ENCODE assay signal across 8 cellular contexts in the genomic region with DNA sequence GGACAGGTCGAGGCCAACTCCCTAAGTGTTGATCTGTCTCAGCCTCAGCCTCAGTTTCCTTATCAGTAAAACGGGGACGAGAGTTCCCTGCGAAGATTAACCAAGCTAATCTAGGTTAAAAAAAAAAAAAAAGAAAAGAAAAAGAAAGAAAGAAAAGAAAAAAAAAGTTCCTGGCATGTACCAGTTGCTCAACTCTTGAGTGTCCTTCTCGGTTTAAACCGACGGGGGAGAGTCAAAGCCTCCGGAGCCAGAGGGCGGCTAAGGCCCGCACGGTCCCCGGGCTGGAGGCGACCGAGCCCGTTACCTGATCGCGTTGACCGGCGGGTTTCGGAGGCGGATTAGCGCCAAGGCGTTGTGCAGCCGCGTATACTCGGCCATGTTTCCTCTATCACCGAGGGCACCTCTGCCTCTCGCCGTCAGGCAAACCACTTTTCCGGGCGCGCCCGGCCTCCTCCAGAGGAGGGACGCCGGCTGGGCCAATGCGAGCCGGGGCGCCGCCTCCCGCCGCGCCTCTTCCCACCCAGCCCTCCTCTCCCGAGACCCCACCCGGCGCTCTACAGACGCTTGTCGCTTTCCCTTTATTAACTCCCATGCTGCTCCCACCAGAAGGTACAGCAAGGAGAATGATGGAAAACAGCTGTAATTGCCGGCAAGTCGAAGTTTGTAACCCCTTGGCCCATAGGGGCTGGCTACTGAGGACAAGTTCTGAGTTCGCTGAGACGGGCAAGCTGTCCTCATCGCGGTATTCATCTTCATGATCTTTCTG. TPM values are rescaled to one million over a fixed set of nuclear protein-coding genes. Genes with fewer than 3 reads are reported as not detected.
DNase-seq lines count a peak whose midpoint lies in the region; FAIRE-seq and TF ChIP-seq lines count a peak whose summit lies in the region.

A gene (minus strand): TSS at position 405 of the 766 bp plus-strand sequence. CDS start 27 bp downstream, at position 378.

- FAIRE-seq in astrocyte (lab: Jason Lieb, UNC) = no peak

- H3K9me3 Mint-ChIP-seq in T-helper 1 cell treated with Interleukin-12 subunit alpha and Interleukin-12 subunit beta and Interleukin-4 antibody, amounts not matched to agents 30 μg/mL and 1 μg/mL, for 36 hours = peaks cover 16% of the 10 kb centered on the region
- peaks cover 9% of the 10 kb centered on the region for H3K9me3 Mint-ChIP-seq in astrocyte (ENCODE audit: unreplicated experiment)

- peaks cover 8% of the 10 kb centered on the region for H3K27me3 Mint-ChIP-seq in T-helper 1 cell treated with Interleukin-12 subunit alpha and Interleukin-12 subunit beta and Interleukin-4 antibody, amounts not matched to agents 30 μg/mL and 1 μg/mL, for 36 hours (ENCODE audit: low read depth)
- no peaks in the 10 kb centered on the region for H3K27me3 Mint-ChIP-seq in astrocyte (ENCODE audit: low read depth, unreplicated experiment)

- no peak for TF ChIP-seq EP300 in sigmoid colon (IDR thresholded peaks at IDR 0.05)

- TF ChIP-seq CTCF in GM20000 (IDR thresholded peaks at IDR 0.05; ENCODE audit: extremely low read depth, missing control alignments) = no peak
- no peak for TF ChIP-seq CTCF in Loucy (conservative IDR thresholded peaks at IDR 0.05; ENCODE audit: low read length)
- TF ChIP-seq CTCF in astrocyte (IDR thresholded peaks at IDR 0.05; ENCODE audit: insufficient read depth, low read depth, low read length) = no peak
- TF ChIP-seq CTCF in hepatocyte (IDR thresholded peaks at IDR 0.05; ENCODE audit: poor library complexity) = no peak
- TF ChIP-seq CTCF in sigmoid colon (IDR thresholded peaks at IDR 0.05) = no peak

- H3K9me2 ChIP-seq in Loucy (replicated peaks; ENCODE audit: low read depth, low read length) (no peaks in the 10 kb centered on the region), hepatocyte (replicated peaks; ENCODE audit: insufficient read depth) (no peaks in the 10 kb centered on the region)

- H3K79me2 ChIP-seq in Loucy (ENCODE audit: insufficient read depth, low read length) (no peaks in the 10 kb centered on the region), astrocyte (ENCODE audit: insufficient read depth, low read length) (no peaks in the 10 kb centered on the region), hepatocyte (peaks cover under 1% of the 10 kb centered on the region)

- peak within 1 kb of the TSS; percentile 100 for H2AFZ ChIP-seq in Loucy (ENCODE audit: low read length)
- H2AFZ ChIP-seq in astrocyte (ENCODE audit: low read depth, low read length) = peak within 1 kb of the TSS; percentile 97
- peak within 1 kb of the TSS; percentile 95 for H2AFZ ChIP-seq in hepatocyte

- no peaks in the 10 kb centered on the region for H3K36me3 ChIP-seq in Loucy (ENCODE audit: insufficient read depth, low read length)
- no peaks in the 10 kb centered on the region for H3K36me3 ChIP-seq in astrocyte (ENCODE audit: insufficient read depth, low read length)
- H3K36me3 ChIP-seq in hepatocyte (replicated peaks; ENCODE audit: insufficient read depth, low read depth) = no peaks in the 10 kb centered on the region
- no peaks in the 10 kb centered on the region for H3K36me3 ChIP-seq in sigmoid colon

- H3K27me3 ChIP-seq in Loucy (ENCODE audit: insufficient read depth, low read length, poor library complexity, severe bottlenecking) (no peaks in the 10 kb centered on the region), astrocyte (ENCODE audit: insufficient read depth, low read length) (no peaks in the 10 kb centered on the region), hepatocyte (no peaks in the 10 kb centered on the region), sigmoid colon (no peaks in the 10 kb centered on the region)

- peak within 1 kb of the TSS; percentile 89 for H3K9ac ChIP-seq in Loucy (ENCODE audit: low read depth, low read length, poor library complexity, severe bottlenecking)
- peak within 1 kb of the TSS; percentile 79 for H3K9ac ChIP-seq in astrocyte (ENCODE audit: low read length)

- 17% methylated on average over 40 of the region's 53 CpGs for WGBS in hepatocyte (ENCODE audit: low lambda C conversion rate, missing lambda C conversion rate)
- WGBS in sigmoid colon, 2 donors = 2 to 6% methylated on average over 53 of the region's 53 CpGs

- H3K4me3 Mint-ChIP-seq in T-helper 1 cell treated with Interleukin-12 subunit alpha and Interleukin-12 subunit beta and Interleukin-4 antibody, amounts not matched to agents 30 μg/mL and 1 μg/mL, for 36 hours = peak within 1 kb of the TSS; percentile 74
- H3K4me3 Mint-ChIP-seq in astrocyte (ENCODE audit: unreplicated experiment) = peak within 1 kb of the TSS; percentile 76

- no peaks in the 10 kb centered on the region for H3F3A ChIP-seq in Loucy (ENCODE audit: low read depth)

- peak; percentile 51 for DNase-seq in CD1c-positive myeloid dendritic cell (ENCODE audit: extremely low spot score)
- DNase-seq in GM20000 (ENCODE audit: low spot score) = peak; percentile 70
- peak; percentile 47 for DNase-seq in astrocyte (ENCODE audit: low read depth)
- peak; percentile 82 for DNase-seq in hepatocyte (ENCODE audit: low spot score)
- peak; percentile 80 for DNase-seq in sigmoid colon
- DNase-seq in NCI-H187 treated with DMSO at 0.1 percent for 48 hours (lab: John Stamatoyannopoulos, UW) = no peak

- peak within 1 kb of the TSS; percentile 90 for H3K4me3 ChIP-seq in Loucy (ENCODE audit: low read length, poor library complexity, severe bottlenecking)
- peak within 1 kb of the TSS; percentile 75 for H3K4me3 ChIP-seq in astrocyte (ENCODE audit: insufficient read depth, low read depth, low read length)
- H3K4me3 ChIP-seq in hepatocyte = peak within 1 kb of the TSS; percentile 68
- H3K4me3 ChIP-seq in sigmoid colon = peak within 1 kb of the TSS; percentile 56 to 69 (median 62)

- H3K27ac ChIP-seq in astrocyte (ENCODE audit: low read depth, low read length) = peak within 1 kb of the TSS; percentile 48
- peak within 1 kb of the TSS; percentile 64 for H3K27ac ChIP-seq in hepatocyte
- H3K27ac ChIP-seq in sigmoid colon = peak within 1 kb of the TSS; percentile 72 to 74 (median 73)

- H3K27ac Mint-ChIP-seq in T-helper 1 cell treated with Interleukin-12 subunit alpha and Interleukin-12 subunit beta and Interleukin-4 antibody, amounts not matched to agents 30 μg/mL and 1 μg/mL, for 36 hours = peak within 1 kb of the TSS; percentile 67
- H3K27ac Mint-ChIP-seq in astrocyte (ENCODE audit: unreplicated experiment) = no peak within 1 kb of the TSS

- intact Hi-C loops in sigmoid colon (cut with DNase I) = no loop called here

- peaks cover 11% of the 10 kb centered on the region for H3K4me1 ChIP-seq in Loucy (ENCODE audit: insufficient read depth, low read length, poor library complexity, severe bottlenecking)
- H3K4me1 ChIP-seq in astrocyte (ENCODE audit: insufficient read depth, low read length) = no peaks in the 10 kb centered on the region
- no peaks in the 10 kb centered on the region for H3K4me1 ChIP-seq in hepatocyte (ENCODE audit: insufficient read depth)
- H3K4me1 ChIP-seq in sigmoid colon = peaks cover 0 to 6% (median 0%) of the 10 kb centered on the region in 4 donors

- H3K9me3 ChIP-seq in Loucy (ENCODE audit: insufficient read depth, low read depth, low read length) = 0 out of 2 replicates have a peak, but pooled peaks cover 3% of the 10 kb centered on the region
- no peaks in the 10 kb centered on the region for H3K9me3 ChIP-seq in astrocyte (ENCODE audit: insufficient read depth, low read depth, low read length)
- no peaks in the 10 kb centered on the region for H3K9me3 ChIP-seq in hepatocyte (ENCODE audit: low read depth)
- no peaks in the 10 kb centered on the region for H3K9me3 ChIP-seq in sigmoid colon

- TF ChIP-seq POLR2A in sigmoid colon (IDR thresholded peaks at IDR 0.05) = peak; percentile 46 to 69

- H3K4me1 Mint-ChIP-seq in T-helper 1 cell treated with Interleukin-12 subunit alpha and Interleukin-12 subunit beta and Interleukin-4 antibody, amounts not matched to agents 30 μg/mL and 1 μg/mL, for 36 hours (ENCODE audit: low read depth) = peaks cover 4% of the 10 kb centered on the region
- H3K4me1 Mint-ChIP-seq in astrocyte (ENCODE audit: low read depth, unreplicated experiment) = peaks cover 23% of the 10 kb centered on the region

- H4K20me1 ChIP-seq in Loucy (ENCODE audit: insufficient read depth, low read length, poor library complexity, severe bottlenecking) (no peaks in the 10 kb centered on the region), astrocyte (ENCODE audit: insufficient read depth, low read length) (no peaks in the 10 kb centered on the region), hepatocyte (ENCODE audit: insufficient read depth, poor library complexity, severe bottlenecking) (no peaks in the 10 kb centered on the region)

- no peaks in the 10 kb centered on the region for H3K36me3 Mint-ChIP-seq in T-helper 1 cell treated with Interleukin-12 subunit alpha and Interleukin-12 subunit beta and Interleukin-4 antibody, amounts not matched to agents 30 μg/mL and 1 μg/mL, for 36 hours (ENCODE audit: low read depth)
- no peaks in the 10 kb centered on the region for H3K36me3 Mint-ChIP-seq in astrocyte (ENCODE audit: low read depth, unreplicated experiment)

- H3K4me2 ChIP-seq in Loucy (ENCODE audit: low read depth, low read length, poor library complexity, severe bottlenecking) (peak within 1 kb of the TSS; percentile 79), astrocyte (ENCODE audit: low read length) (peak within 1 kb of the TSS; percentile 93), hepatocyte (peak within 1 kb of the TSS; percentile 72)

RNA-seq across cellular contexts. Expression of the gene that starts here (rescaled TPM):
- total RNA-seq in astrocyte = 4.4 and 4.7 TPM in 2 replicates
- 22.0 and 43.8 TPM in 2 replicates for total RNA-seq in hepatocyte
- polyA plus RNA-seq in hepatocyte = 9.7 and 14.3 TPM in 2 replicates
- total RNA-seq in sigmoid colon = 1 to 10 TPM; 1.9 to 7.6 (median 3.5) TPM
- 10 to 100 TPM in 2 of 3 donors, 1 to 10 TPM in 1; 7.5 to 20.8 (median 15.0) TPM for polyA plus RNA-seq in sigmoid colon
